Comparison of ENCODE assay signal across 8 cellular contexts in genomic region chr5:52799983-52800393, GRCh38. TPM values are rescaled to one million over a fixed set of nuclear protein-coding genes. Genes with fewer than 3 reads are reported as not detected.
DNase-seq lines count a peak whose midpoint lies in the region; ATAC-seq and TF ChIP-seq lines count a peak whose summit lies in the region.

No MANE protein-coding gene starts in this region.

- no peaks in the 10 kb centered on the region for H3K27me3 Mint-ChIP-seq in activated T-cell treated with anti-CD3 and anti-CD28 coated beads, Interleukin-2, amount 50 U/mL, for 4 hours (ENCODE audit: low read depth)

- peak overlapping the region; percentile 87 for H3K4me2 ChIP-seq in PC-9

- H3K27ac ChIP-seq in PC-9 (peak overlapping the region; percentile 99), esophagus (ENCODE audit: low read depth in 2 of 2, low read length in 1 of 2) (peak overlapping the region; percentile 97 to 99), muscle layer of colon (ENCODE audit: low read depth, low read length) (peak overlapping the region; percentile 74)

- H4K20me1 ChIP-seq in PC-9 (ENCODE audit: insufficient read depth): peaks cover 34% of the 10 kb centered on the region

- no peaks in the 10 kb centered on the region for H3K9me3 ChIP-seq in PC-9 (ENCODE audit: insufficient read depth, low read depth)
- no peaks in the 10 kb centered on the region for H3K9me3 ChIP-seq in esophagus (ENCODE audit: control insufficient read depth in 2 of 2, insufficient read depth in 1 of 2, low read depth in 1 of 2, low read length in 1 of 2)
- no peaks in the 10 kb centered on the region for H3K9me3 ChIP-seq in muscle layer of colon (ENCODE audit: low read length)

- H3F3A ChIP-seq in PC-9 (ENCODE audit: insufficient read depth, low read depth): peaks cover 13% of the 10 kb centered on the region; the same call in 1 of the 2 replicates

- peaks cover 55% of the 10 kb centered on the region for H3K4me1 Mint-ChIP-seq in activated T-cell treated with anti-CD3 and anti-CD28 coated beads, Interleukin-2, amount 50 U/mL, for 4 hours (ENCODE audit: low read depth)

- H3K9ac ChIP-seq in muscle layer of colon (ENCODE audit: low read length): peak overlapping the region; percentile 75

- H2AFZ ChIP-seq in PC-9: peak overlapping the region; percentile 96

- no peaks in the 10 kb centered on the region for H3K9me2 ChIP-seq in PC-9 (ENCODE audit: insufficient read depth)

- intact Hi-C loops in PC-9 (cut with micrococcal nuclease; ENCODE audit: unreplicated experiment): loop anchor here (1.0 to 5.0 kb wide), 3 partner anchors 11 to 117 kb away; no protein-coding TSS in a partner anchor

- 0% methylated on average over 34 of the region's 34 CpGs for WGBS in esophagus, 2 donors

- no TSS peak for BruUV-seq in PC-9 (replicated peaks; lab: Mats Ljungman, UMichigan)

- POLR2A ChIA-PET in PC-9 (lab: Charles Lee; ENCODE audit: unreplicated experiment): interaction anchor here (0.6 to 1.0 kb wide), 5 partner anchors 9 to 639 kb away, joined by 3 to 6 read pairs (median 3); no protein-coding TSS in a partner anchor

- TF ChIP-seq CTCF in PC-9 (conservative IDR thresholded peaks at IDR 0.05): no peak

- no peaks in the 10 kb centered on the region for H3K9me3 Mint-ChIP-seq in activated T-cell treated with anti-CD3 and anti-CD28 coated beads, Interleukin-2, amount 50 U/mL, for 4 hours

- peaks cover 39% of the 10 kb centered on the region for H3K4me1 ChIP-seq in PC-9 (replicated peaks; ENCODE audit: insufficient read depth)
- peaks cover 0 to 2% of the 10 kb centered on the region in 2 donors for H3K4me1 ChIP-seq in esophagus (ENCODE audit: control insufficient read depth in 2 of 2, insufficient read depth in 2 of 2, low read length in 1 of 2)
- peaks cover 45% of the 10 kb centered on the region for H3K4me1 ChIP-seq in muscle layer of colon (ENCODE audit: insufficient read depth, low read length)

- peak; percentile 80 for DNase-seq in DMS79 treated with DMSO at 0.1 percent for 48 hours (lab: John Stamatoyannopoulos, UW)
- DNase-seq in KG1 (lab: John Stamatoyannopoulos, UW): peak; percentile 57
- peak; percentile 81 to 93 for DNase-seq in PC-9
- peak; percentile 94 for DNase-seq in activated T-cell treated with anti-CD3 and anti-CD28 coated beads, Interleukin-2, amount 50 U/mL, for 4 hours
- DNase-seq in stimulated activated CD8-positive, alpha-beta memory T cell treated with anti-CD3 and anti-CD28 coated beads, Interleukin-7, amount 100 ng/mL, for 1 hour (ENCODE audit: low read depth in 2 of 2): peak; percentile 90 to 92

- peaks cover 24% of the 10 kb centered on the region for H3K36me3 Mint-ChIP-seq in activated T-cell treated with anti-CD3 and anti-CD28 coated beads, Interleukin-2, amount 50 U/mL, for 4 hours (ENCODE audit: insufficient read depth)

- H3K36me3 ChIP-seq in PC-9 (ENCODE audit: low read depth) (peaks cover 39% of the 10 kb centered on the region), esophagus (ENCODE audit: control insufficient read depth in 2 of 2, insufficient read depth in 2 of 2, low read length in 1 of 2) (peaks cover 0 to 4% of the 10 kb centered on the region in 2 donors), muscle layer of colon (ENCODE audit: insufficient read depth, low read length) (no peaks in the 10 kb centered on the region)

- H3K4me3 Mint-ChIP-seq in activated T-cell treated with anti-CD3 and anti-CD28 coated beads, Interleukin-2, amount 50 U/mL, for 4 hours: peak overlapping the region; percentile 96

- peak; percentile 77 for ATAC-seq in GM21786 (IDR thresholded peaks at IDR 0.05; ENCODE audit: unreplicated experiment)
- ATAC-seq in activated T-cell treated with anti-CD3 and anti-CD28 coated beads, Interleukin-2, amount 50 U/mL, for 4 hours: peak; percentile 91 to 92

- H3K27me3 ChIP-seq in PC-9 (ENCODE audit: insufficient read depth, low read depth) (no peaks in the 10 kb centered on the region), esophagus (ENCODE audit: control insufficient read depth in 1 of 2, insufficient read depth in 2 of 2, low read length in 2 of 2) (no peaks in the 10 kb centered on the region), muscle layer of colon (ENCODE audit: control insufficient read depth in 1 of 2, insufficient read depth in 2 of 2, low read length in 2 of 2) (no peaks in the 10 kb centered on the region)

- CTCF ChIA-PET in PC-9 (lab: Charles Lee): interaction anchor here (0.8 to 1.5 kb wide), 2 partner anchors 115 to 149 kb away, joined by 5 to 8 read pairs; no protein-coding TSS in a partner anchor

- peak overlapping the region; percentile 68 for H3K4me3 ChIP-seq in PC-9
- H3K4me3 ChIP-seq in esophagus (ENCODE audit: low read depth in 1 of 2, low read length in 2 of 2): peak overlapping the region; percentile 75 to 82
- H3K4me3 ChIP-seq in muscle layer of colon (ENCODE audit: low read depth in 1 of 2, low read length in 2 of 2): peak overlapping the region; percentile 80 to 89

- peaks cover 73% of the 10 kb centered on the region for H3K79me2 ChIP-seq in PC-9 (ENCODE audit: low read depth)

RNA-seq across cellular contexts. Expression of gene ITGA1, which starts 12.3 kb away (rescaled TPM):
- 3.0 and 4.0 TPM in 2 replicates for total RNA-seq in PC-9 (2021)
- total RNA-seq in activated T-cell treated with anti-CD3 and anti-CD28 coated beads, Interleukin-2, amount 50 U/mL, for 4 hours: 1 to 10 TPM; 2.1 to 6.3 (median 4.7) TPM
- 1 to 10 TPM; 5.3 to 7.7 TPM for polyA plus RNA-seq in esophagus

RNA-seq across cellular contexts. Expression of gene PELO, which starts 12.3 kb away (rescaled TPM):
- total RNA-seq in PC-9 (2021): 19.8 and 21.5 TPM in 2 replicates
- 10 to 100 TPM; 21.2 to 26.5 (median 23.7) TPM for total RNA-seq in activated T-cell treated with anti-CD3 and anti-CD28 coated beads, Interleukin-2, amount 50 U/mL, for 4 hours
- 10 to 100 TPM in 1 of 2 donors, 1 to 10 TPM in 1; 3.9 to 12.5 TPM for polyA plus RNA-seq in esophagus

Comparison
In these comparisons a context has a peak if more than half of its experiments do, and no peak if none do; other contexts are left out.
1. Peak in every context shown above with its lines: DNase-seq, ATAC-seq, H3K4me3 ChIP-seq and H3K27ac ChIP-seq.